ENCODE assay signal across 11 cellular contexts in the genomic region with DNA sequence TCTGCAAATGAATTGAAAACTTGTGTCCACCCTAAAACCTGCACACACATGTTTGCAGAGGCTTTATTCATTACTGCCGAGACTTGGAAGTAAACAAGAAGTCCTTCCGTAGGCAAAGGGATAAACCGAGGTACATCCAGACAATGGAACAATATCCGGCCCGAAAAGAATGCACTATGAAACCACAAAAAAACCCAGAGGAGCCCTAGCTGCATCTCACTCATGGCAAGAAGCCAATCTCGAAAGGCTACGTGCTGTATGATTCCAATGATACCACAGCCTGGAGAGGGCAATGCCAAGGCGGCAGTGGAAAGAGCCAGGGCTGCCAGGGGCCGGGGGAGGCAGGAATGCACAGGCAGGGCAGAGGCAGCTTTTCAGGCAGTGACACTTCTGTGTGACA. TPM values are rescaled to one million over a fixed set of nuclear protein-coding genes. Genes with fewer than 3 reads are reported as not detected.
A peak's percentile ranks its signal among the peaks of the same experiment; 100 is the strongest.
DNase-seq lines count a peak whose midpoint lies in the region; ATAC-seq and TF ChIP-seq lines count a peak whose summit lies in the region.
"Had no signal": no experiment of that assay in that cellular context is flagged by ENCODE, and none has a peak within 500 bp of the region (broad histone marks: within the 10 kb centered on the region; RNA-seq: fewer than 3 reads in every experiment).

No MANE protein-coding gene starts in this region.

- peaks cover 3 to 13% of the 10 kb centered on the region in 2 donors for H3K4me1 Mint-ChIP-seq in natural killer cell
- peaks cover 10 to 11% of the 10 kb centered on the region in 2 donors for H3K4me1 Mint-ChIP-seq in natural killer cell treated with Interleukin-12 subunit alpha and Interleukin-12 subunit beta and Interleukin-15 and Interleukin-18, amount 100 ng/mL, for 72 hours (ENCODE audit: low read depth in 2 of 2)
- peaks cover 2% of the 10 kb centered on the region for H3K4me1 Mint-ChIP-seq in activated B cell treated with CpG ODN at 0.5 μM for 24 hours

- H3K27me3 ChIP-seq in right cardiac atrium (ENCODE audit: control insufficient read depth, insufficient read depth), result no peaks in the 10 kb centered on the region

- H3K9me3 Mint-ChIP-seq in natural killer cell (no peaks in the 10 kb centered on the region), activated B cell treated with CpG ODN at 0.5 μM for 24 hours (no peaks in the 10 kb centered on the region)
- no peaks in the 10 kb centered on the region for H3K9me3 Mint-ChIP-seq in natural killer cell treated with Interleukin-12 subunit alpha and Interleukin-12 subunit beta and Interleukin-15 and Interleukin-18, amount 100 ng/mL, for 72 hours

- TF ChIP-seq CTCF in natural killer cell (IDR thresholded peaks at IDR 0.05) (no peak), activated B cell treated with CpG ODN at 0.5 μM for 24 hours (IDR thresholded peaks at IDR 0.05) (no peak), GM20000 (IDR thresholded peaks at IDR 0.05; ENCODE audit: extremely low read depth, missing control alignments) (no peak)

- peaks cover 0 to 2% of the 10 kb centered on the region in 2 donors for H3K27me3 Mint-ChIP-seq in natural killer cell (ENCODE audit: low read depth in 2 of 2)
- no peaks in the 10 kb centered on the region for H3K27me3 Mint-ChIP-seq in natural killer cell treated with Interleukin-12 subunit alpha and Interleukin-12 subunit beta and Interleukin-15 and Interleukin-18, amount 100 ng/mL, for 72 hours
- peaks cover 2% of the 10 kb centered on the region for H3K27me3 Mint-ChIP-seq in activated B cell treated with CpG ODN at 0.5 μM for 24 hours

- POLR2A ChIA-PET in activated B cell treated with CpG ODN at 0.5 μM for 24 hours (lab: Charles Lee), result no interaction called here

- no peak overlapping the region for H3K4me3 ChIP-seq in right cardiac atrium (ENCODE audit: low read length)
- H3K4me3 ChIP-seq: psoas muscle had no signal

- CTCF ChIA-PET in activated B cell treated with CpG ODN at 0.5 μM for 24 hours (lab: Charles Lee), result no interaction called here

- H3K4me3 Mint-ChIP-seq in natural killer cell (peak overlapping the region; percentile 10), activated B cell treated with CpG ODN at 0.5 μM for 24 hours (peak overlapping the region; percentile 24)
- no peak overlapping the region for H3K4me3 Mint-ChIP-seq in natural killer cell treated with Interleukin-12 subunit alpha and Interleukin-12 subunit beta and Interleukin-15 and Interleukin-18, amount 100 ng/mL, for 72 hours
- H3K4me3 Mint-ChIP-seq: T-helper 17 cell had no signal

- no peak overlapping the region for H3K27ac Mint-ChIP-seq in natural killer cell
- H3K27ac Mint-ChIP-seq in natural killer cell treated with Interleukin-12 subunit alpha and Interleukin-12 subunit beta and Interleukin-15 and Interleukin-18, amount 100 ng/mL, for 72 hours, result no peak overlapping the region
- H3K27ac Mint-ChIP-seq in activated B cell treated with CpG ODN at 0.5 μM for 24 hours, result no peak overlapping the region
- H3K27ac Mint-ChIP-seq: T-helper 17 cell had no signal

- H3K36me3 Mint-ChIP-seq in natural killer cell (no peaks in the 10 kb centered on the region), activated B cell treated with CpG ODN at 0.5 μM for 24 hours (ENCODE audit: low read depth) (no peaks in the 10 kb centered on the region)
- no peaks in the 10 kb centered on the region for H3K36me3 Mint-ChIP-seq in natural killer cell treated with Interleukin-12 subunit alpha and Interleukin-12 subunit beta and Interleukin-15 and Interleukin-18, amount 100 ng/mL, for 72 hours

- ATAC-seq in natural killer cell (no peak), activated B cell treated with CpG ODN at 0.5 μM for 24 hours (ENCODE audit: low read depth) (no peak), right cardiac atrium (no peak)
- no peak for ATAC-seq in natural killer cell treated with Interleukin-12 subunit alpha and Interleukin-12 subunit beta and Interleukin-15 and Interleukin-18, amount 100 ng/mL, for 72 hours
- ATAC-seq: psoas muscle, T-helper 17 cell had no signal

- H3K4me1 ChIP-seq in right cardiac atrium (ENCODE audit: control insufficient read depth, insufficient read depth, low read length), result no peaks in the 10 kb centered on the region
- H3K4me1 ChIP-seq: psoas muscle had no signal

- H3K9me3 ChIP-seq in right cardiac atrium (ENCODE audit: control insufficient read depth, low read length), result no peaks in the 10 kb centered on the region
- H3K9me3 ChIP-seq: psoas muscle had no signal

- DNase-seq in natural killer cell, result no peak
- no peak for DNase-seq in natural killer cell treated with Interleukin-12 subunit alpha and Interleukin-12 subunit beta and Interleukin-15 and Interleukin-18, amount 100 ng/mL, for 72 hours (ENCODE audit: low spot score)
- peak; percentile 12 for DNase-seq in activated B cell treated with CpG ODN at 0.5 μM for 24 hours
- peak in 1 of 3 donors; percentile 40 for DNase-seq in right cardiac atrium
- no peak for DNase-seq in GM19240 (ENCODE audit: insufficient read length, low spot score)
- DNase-seq in GM20000 (ENCODE audit: low spot score), result no peak
- no peak for DNase-seq in Kasumi-1 (lab: John Stamatoyannopoulos, UW)
- DNase-seq in stimulated activated CD4-positive, alpha-beta T cell treated with anti-CD3 and anti-CD28 coated beads, Interleukin-2, amount 100 ng/mL, for 48 hours, result no peak
- DNase-seq: COR-L47 had no signal

- intact Hi-C loops in natural killer cell (cut with micrococcal nuclease), result no loop called here
- intact Hi-C loops in activated B cell treated with CpG ODN at 0.5 μM for 24 hours (cut with micrococcal nuclease), result no loop called here
- intact Hi-C loops in right cardiac atrium (cut with DNase I), result loop anchor here in 2 of 4 donors (10.0 kb wide), 2 partner anchors 49 to 99 kb away; a partner anchor contains a TSS

- H3K27ac ChIP-seq in right cardiac atrium (ENCODE audit: low read length), result peak overlapping the region; percentile 16
- H3K27ac ChIP-seq: psoas muscle had no signal

- WGBS in right cardiac atrium, result 53% methylated on average over 9 of the region's 9 CpGs

RNA-seq across cellular contexts. Expression of a gene that starts 3.2 kb away (rescaled TPM):
- total RNA-seq in natural killer cell, result 10 to 100 TPM; 31.2 to 35.4 (median 32.8) TPM
- 10 to 100 TPM; 81.3 to 89.7 TPM for total RNA-seq in natural killer cell treated with Interleukin-12 subunit alpha and Interleukin-12 subunit beta and Interleukin-15 and Interleukin-18, amount 100 ng/mL, for 72 hours
- 89.8 and 95.0 TPM in 2 replicates for total RNA-seq in activated B cell treated with CpG ODN at 0.5 μM for 24 hours
- total RNA-seq in right cardiac atrium, result 100 to 1,000 TPM in 1 of 4 donors, 10 to 100 TPM in 3; 47.1 to 102 (median 74.8) TPM
- 108 TPM for polyA plus RNA-seq in right cardiac atrium

RNA-seq across cellular contexts. Expression of a gene that starts 24.5 kb away (rescaled TPM):
- 10 to 100 TPM; 15.8 to 27.9 (median 26.2) TPM for total RNA-seq in natural killer cell
- total RNA-seq in natural killer cell treated with Interleukin-12 subunit alpha and Interleukin-12 subunit beta and Interleukin-15 and Interleukin-18, amount 100 ng/mL, for 72 hours, result under 1 TPM in 1 of 2 donors, not detected in 1; 0.33 TPM
- 2.9 and 3.5 TPM in 2 replicates for total RNA-seq in activated B cell treated with CpG ODN at 0.5 μM for 24 hours
- 10 to 100 TPM in 3 of 4 donors, 1 to 10 TPM in 1; 9.0 to 58.7 (median 34.1) TPM for total RNA-seq in right cardiac atrium
- 63.1 TPM for polyA plus RNA-seq in right cardiac atrium

RNA-seq across cellular contexts. Expression of a gene that starts 52.3 kb away (rescaled TPM):
- total RNA-seq in natural killer cell (under 1 TPM in 2 of 3 donors, not detected in 1; 0.14 to 0.32 TPM), activated B cell treated with CpG ODN at 0.5 μM for 24 hours (0.16 TPM in 1 of 2 replicates, not detected in the other), right cardiac atrium (under 1 TPM; 0.11 to 0.82 (median 0.24) TPM)
- not detected for total RNA-seq in natural killer cell treated with Interleukin-12 subunit alpha and Interleukin-12 subunit beta and Interleukin-15 and Interleukin-18, amount 100 ng/mL, for 72 hours
- 0.81 TPM for polyA plus RNA-seq in right cardiac atrium
- total RNA-seq: T-helper 17 cell had no signal

RNA-seq across cellular contexts. Expression of a gene that starts 53.7 kb away (rescaled TPM):
- not detected for total RNA-seq in natural killer cell
- total RNA-seq in natural killer cell treated with Interleukin-12 subunit alpha and Interleukin-12 subunit beta and Interleukin-15 and Interleukin-18, amount 100 ng/mL, for 72 hours, result not detected
- total RNA-seq in activated B cell treated with CpG ODN at 0.5 μM for 24 hours, result not detected in 2 replicates
- 100 to 1,000 TPM; 279 to 500 (median 401) TPM for total RNA-seq in right cardiac atrium
- 813 TPM for polyA plus RNA-seq in right cardiac atrium
- total RNA-seq: T-helper 17 cell had no signal
